In the genomic region with DNA sequence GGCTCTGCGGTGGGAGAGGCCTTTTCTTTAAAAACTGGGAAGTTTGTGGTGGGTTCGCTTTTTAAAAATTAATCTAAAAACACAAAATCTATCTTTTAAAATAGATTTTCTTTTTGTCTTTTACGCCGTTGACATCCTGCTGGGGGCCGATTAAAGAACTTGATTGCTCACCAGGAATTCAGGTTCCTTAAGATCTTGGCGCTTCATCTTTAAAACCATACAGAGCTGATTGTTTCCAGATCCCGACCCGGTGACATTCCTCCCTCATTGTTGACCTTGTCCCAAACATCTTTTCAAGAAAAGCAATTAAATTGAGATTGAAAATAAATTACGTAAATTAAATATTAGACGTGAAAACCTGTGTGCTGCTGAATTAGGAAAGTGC, we compare ENCODE assay signal across 9 cellular contexts. TPM values are rescaled to one million over a fixed set of nuclear protein-coding genes. Genes with fewer than 3 reads are reported as not detected.
DNase-seq lines count a peak whose midpoint lies in the region; ATAC-seq lines count a peak whose summit lies in the region.
"Had no signal": no experiment of that assay in that cellular context is flagged by ENCODE, and none has a peak within 500 bp of the region (broad histone marks: within the 10 kb centered on the region; RNA-seq: fewer than 3 reads in every experiment).

No MANE protein-coding gene starts in this region.

- no peaks in the 10 kb centered on the region for H3K36me3 ChIP-seq in HAP-1 (replicated peaks)

- H3K27ac Mint-ChIP-seq in activated CD4-positive, alpha-beta memory T cell treated with anti-CD3 and anti-CD28 coated beads, Interleukin-2, amount 10 ng/mL, durations not matched to agents 7 days and 5 days, result no peak overlapping the region
- H3K27ac Mint-ChIP-seq: activated B cell treated with CpG ODN at 0.5 μM for 24 hours had no signal

- H3K27ac ChIP-seq in skin epidermis, result peak overlapping the region; percentile 36 to 95 (median 86)

- H3K4me1 Mint-ChIP-seq in activated CD4-positive, alpha-beta memory T cell treated with anti-CD3 and anti-CD28 coated beads, Interleukin-2, amount 10 ng/mL, durations not matched to agents 7 days and 5 days, result peaks cover 10% of the 10 kb centered on the region

- peak overlapping the region; percentile 84 for H3K4me3 ChIP-seq in HAP-1
- peak overlapping the region; percentile 70 to 83 (median 78) for H3K4me3 ChIP-seq in skin epidermis

- in situ Hi-C loops in HAP-1 (cut with MboI; ENCODE audit: low sequenced_read_pairs), result no loop called here

- peaks cover 85% of the 10 kb centered on the region for H3K27me3 Mint-ChIP-seq in activated CD4-positive, alpha-beta memory T cell treated with anti-CD3 and anti-CD28 coated beads, Interleukin-2, amount 10 ng/mL, durations not matched to agents 7 days and 5 days

- H3K36me3 Mint-ChIP-seq in activated CD4-positive, alpha-beta memory T cell treated with anti-CD3 and anti-CD28 coated beads, Interleukin-2, amount 10 ng/mL, durations not matched to agents 7 days and 5 days (ENCODE audit: low read depth), result no peaks in the 10 kb centered on the region

- no peak for DNase-seq in HAP-1 (ENCODE audit: low spot score in 2 of 2)
- no peak for DNase-seq in activated CD4-positive, alpha-beta memory T cell treated with anti-CD3 and anti-CD28 coated beads, Interleukin-2, amount 10 ng/mL, durations not matched to agents 7 days and 5 days
- peak; percentile 27 for DNase-seq in hepatic stellate cell (ENCODE audit: low spot score)
- DNase-seq in activated CD8-positive, alpha-beta memory T cell treated with anti-CD3 and anti-CD28 coated beads, Interleukin-2, amount 50 U/mL, for 48 hours, result no peak
- DNase-seq in inferior parietal cortex (ENCODE audit: extremely low spot score), result no peak
- DNase-seq in cerebellar cortex (ENCODE audit: low spot score), result no peak

- H3K9me3 Mint-ChIP-seq in activated CD4-positive, alpha-beta memory T cell treated with anti-CD3 and anti-CD28 coated beads, Interleukin-2, amount 10 ng/mL, durations not matched to agents 7 days and 5 days, result no peaks in the 10 kb centered on the region
- H3K9me3 Mint-ChIP-seq: activated B cell treated with CpG ODN at 0.5 μM for 24 hours had no signal

- no peak for ATAC-seq in HG03565 (IDR thresholded peaks at IDR 0.05; ENCODE audit: unreplicated experiment)

- CTCF ChIA-PET in activated CD4-positive, alpha-beta memory T cell treated with anti-CD3 and anti-CD28 coated beads, Interleukin-2, amount 10 ng/mL, durations not matched to agents 7 days and 5 days (lab: Charles Lee), result interaction anchor here (1.1 to 2.1 kb wide), 4 partner anchors 10 to 37 kb away, joined by 3 to 19 read pairs (median 5); no protein-coding TSS in a partner anchor

- H3K4me3 Mint-ChIP-seq in activated CD4-positive, alpha-beta memory T cell treated with anti-CD3 and anti-CD28 coated beads, Interleukin-2, amount 10 ng/mL, durations not matched to agents 7 days and 5 days, result peak overlapping the region; percentile 61

- H3K9me3 ChIP-seq in HAP-1, result no peaks in the 10 kb centered on the region

- peaks cover 35% of the 10 kb centered on the region for H3K4me1 ChIP-seq in HAP-1

- H3K27me3 ChIP-seq in HAP-1 (ENCODE audit: low read depth), result no peaks in the 10 kb centered on the region

- POLR2A ChIA-PET in activated CD4-positive, alpha-beta memory T cell treated with anti-CD3 and anti-CD28 coated beads, Interleukin-2, amount 10 ng/mL, durations not matched to agents 7 days and 5 days (lab: Charles Lee), result no interaction called here

RNA-seq across cellular contexts. Expression of a gene that starts 0.5 kb away (rescaled TPM):
- total RNA-seq in activated CD4-positive, alpha-beta memory T cell treated with anti-CD3 and anti-CD28 coated beads, Interleukin-2, amount 10 ng/mL, durations not matched to agents 7 days and 5 days, result under 1 TPM; 0.13 to 0.15 TPM
